ENCODE assay signal across 12 cellular contexts in genomic region chr1:1199961-1200875, GRCh38. TPM values are rescaled to one million over a fixed set of nuclear protein-coding genes. Genes with fewer than 3 reads are reported as not detected.
A peak's percentile ranks its signal among the peaks of the same experiment; 100 is the strongest.
DNase-seq lines count a peak whose midpoint lies in the region; ATAC-seq, FAIRE-seq and TF ChIP-seq lines count a peak whose summit lies in the region.
"Had no signal": no experiment of that assay in that cellular context is flagged by ENCODE, and none has a peak within 500 bp of the region (broad histone marks: within the 10 kb centered on the region; RNA-seq: fewer than 3 reads in every experiment).

No MANE protein-coding gene starts in this region.

- no peak for TF ChIP-seq CTCF in A673 (conservative IDR thresholded peaks at IDR 0.05; ENCODE audit: low read depth, low read length)
- no peak for TF ChIP-seq CTCF in GM23338 (conservative IDR thresholded peaks at IDR 0.05; ENCODE audit: low read depth in 2 of 2)
- TF ChIP-seq CTCF in mucosa of descending colon (IDR thresholded peaks at IDR 0.05) = no peak

- peaks cover 5% of the 10 kb centered on the region for H3K9me3 Mint-ChIP-seq in GM23338
- no peaks in the 10 kb centered on the region for H3K9me3 Mint-ChIP-seq in activated naive CD8-positive, alpha-beta T cell treated with anti-CD3 and anti-CD28 coated beads, Interleukin-2, amount 10 ng/mL, durations not matched to agents 7 days and 5 days

- BruUV-seq in A673 (replicated peaks; lab: Mats Ljungman, UMichigan) = no TSS peak

- H4K20me1 ChIP-seq in GM23338 (replicated peaks; ENCODE audit: insufficient read depth) = no peaks in the 10 kb centered on the region

- H3K27ac ChIP-seq in A673 (ENCODE audit: low read depth, low read length, poor library complexity, severe bottlenecking) (no peak overlapping the region), GM23338 (ENCODE audit: low read depth) (no peak overlapping the region)
- H3K27ac ChIP-seq: body of pancreas had no signal

- no peaks in the 10 kb centered on the region for H3F3A ChIP-seq in GM23338 (replicated peaks; ENCODE audit: low read depth)

- peak overlapping the region; percentile 75 for H3K4me2 ChIP-seq in GM23338

- H3K27me3 Mint-ChIP-seq in GM23338 (ENCODE audit: insufficient read depth, low read depth, poor library complexity) = peaks cover 3% of the 10 kb centered on the region
- no peaks in the 10 kb centered on the region for H3K27me3 Mint-ChIP-seq in activated naive CD8-positive, alpha-beta T cell treated with anti-CD3 and anti-CD28 coated beads, Interleukin-2, amount 10 ng/mL, durations not matched to agents 7 days and 5 days

- H3K79me2 ChIP-seq in GM23338 (replicated peaks; ENCODE audit: insufficient read depth) = no peaks in the 10 kb centered on the region

- no peak overlapping the region for H3K27ac Mint-ChIP-seq in GM23338
- H3K27ac Mint-ChIP-seq in activated naive CD8-positive, alpha-beta T cell treated with anti-CD3 and anti-CD28 coated beads, Interleukin-2, amount 10 ng/mL, durations not matched to agents 7 days and 5 days = peak overlapping the region; percentile 71

- H3K4me3 ChIP-seq in A673 (ENCODE audit: low read depth, low read length, poor library complexity, severe bottlenecking) = peak overlapping the region; percentile 48
- peak overlapping the region; percentile 56 for H3K4me3 ChIP-seq in GM23338
- no peak overlapping the region for H3K4me3 ChIP-seq in mucosa of descending colon

- no peak for FAIRE-seq in RCC 7860 (lab: Jason Lieb, UNC)

- H3K4me1 ChIP-seq in A673 (ENCODE audit: insufficient read depth, low read length, poor library complexity, severe bottlenecking) = no peaks in the 10 kb centered on the region
- H3K4me1 ChIP-seq in GM23338 (ENCODE audit: insufficient read depth) = no peaks in the 10 kb centered on the region
- peaks cover 3% of the 10 kb centered on the region for H3K4me1 ChIP-seq in mucosa of descending colon (ENCODE audit: low read depth)
- H3K4me1 ChIP-seq: foreskin keratinocyte had no signal

- ATAC-seq in GM23338 (no peak), mucosa of descending colon (no peak)
- ATAC-seq in activated naive CD8-positive, alpha-beta T cell treated with anti-CD3 and anti-CD28 coated beads, Interleukin-2, amount 10 ng/mL, durations not matched to agents 7 days and 5 days (ENCODE audit: low read depth) = peak; percentile 1

- DNase-seq in A673 (ENCODE audit: low spot score) = no peak
- DNase-seq in GM23338 (ENCODE audit: low spot score) = peak; percentile 5
- DNase-seq in activated naive CD8-positive, alpha-beta T cell treated with anti-CD3 and anti-CD28 coated beads, Interleukin-2, amount 10 ng/mL, durations not matched to agents 7 days and 5 days = peak; percentile 37
- DNase-seq in mucosa of descending colon = peak in 2 of 3 donors; percentile 24 to 49
- DNase-seq in NCI-H2107 treated with DMSO at 0.1 percent for 48 hours (lab: John Stamatoyannopoulos, UW; ENCODE audit: unreplicated experiment) = no peak
- DNase-seq in activated gamma-delta T cell treated with Interleukin-2 at 50 U/mL for 16 hours = no peak
- no peak for DNase-seq in RCC 7860 (ENCODE audit: low spot score)
- DNase-seq in UCSD-AML1 (lab: John Stamatoyannopoulos, UW; ENCODE audit: unreplicated experiment) = no peak
- DNase-seq: body of pancreas, foreskin keratinocyte, HCEC 1CT, NCI-H1092 had no signal

- POLR2A ChIA-PET in A673 (lab: Charles Lee; ENCODE audit: low non-redundant PET) = no interaction called here
- POLR2A ChIA-PET in activated naive CD8-positive, alpha-beta T cell treated with anti-CD3 and anti-CD28 coated beads, Interleukin-2, amount 10 ng/mL, durations not matched to agents 7 days and 5 days (lab: Charles Lee) = interaction anchor here (1.2 to 1.4 kb wide), 2 partner anchors 14 to 15 kb away, joined by 3 to 4 read pairs; no protein-coding TSS in a partner anchor

- no peak overlapping the region for H2AFZ ChIP-seq in GM23338

- no peaks in the 10 kb centered on the region for H3K36me3 ChIP-seq in A673 (ENCODE audit: insufficient read depth, low read length, poor library complexity, severe bottlenecking)
- no peaks in the 10 kb centered on the region for H3K36me3 ChIP-seq in GM23338 (ENCODE audit: insufficient read depth)
- no peaks in the 10 kb centered on the region for H3K36me3 ChIP-seq in mucosa of descending colon (ENCODE audit: low read depth)

- H3K9me3 ChIP-seq in A673 (ENCODE audit: low read depth, low read length, poor library complexity, severe bottlenecking) = no peaks in the 10 kb centered on the region
- H3K9me3 ChIP-seq in mucosa of descending colon = no peaks in the 10 kb centered on the region
- H3K9me3 ChIP-seq: body of pancreas had no signal

- H3K36me3 Mint-ChIP-seq in GM23338 (ENCODE audit: low read depth) = no peaks in the 10 kb centered on the region
- no peaks in the 10 kb centered on the region for H3K36me3 Mint-ChIP-seq in activated naive CD8-positive, alpha-beta T cell treated with anti-CD3 and anti-CD28 coated beads, Interleukin-2, amount 10 ng/mL, durations not matched to agents 7 days and 5 days

- intact Hi-C loops in A673 (cut with micrococcal nuclease; ENCODE audit: unreplicated experiment) (no loop called here), mucosa of descending colon (cut with DNase I, micrococcal nuclease) (no loop called here)

- no peaks in the 10 kb centered on the region for H3K9me2 ChIP-seq in GM23338 (ENCODE audit: insufficient read depth)

- peak overlapping the region; percentile 46 for H3K4me3 Mint-ChIP-seq in GM23338
- peak overlapping the region; percentile 28 for H3K4me3 Mint-ChIP-seq in activated naive CD8-positive, alpha-beta T cell treated with anti-CD3 and anti-CD28 coated beads, Interleukin-2, amount 10 ng/mL, durations not matched to agents 7 days and 5 days

- CTCF ChIA-PET in A673 (lab: Charles Lee) = no interaction called here

- H3K4me1 Mint-ChIP-seq in GM23338 = no peaks in the 10 kb centered on the region; the same call in 2 of the 3 replicates
- H3K4me1 Mint-ChIP-seq in activated naive CD8-positive, alpha-beta T cell treated with anti-CD3 and anti-CD28 coated beads, Interleukin-2, amount 10 ng/mL, durations not matched to agents 7 days and 5 days = peaks cover 4% of the 10 kb centered on the region

- no peaks in the 10 kb centered on the region for H3K27me3 ChIP-seq in A673 (replicated peaks; ENCODE audit: insufficient read depth, low read depth, low read length, poor library complexity)
- no peaks in the 10 kb centered on the region for H3K27me3 ChIP-seq in GM23338 (ENCODE audit: insufficient read depth)

TF ChIP-seq in GM23338, 12 proteins besides CTCF, POLR2A, EP300 and RAD21 (continues in another document):
- TF ChIP-seq ZNF114 (CRISPR knock-in tag; IDR thresholded peaks at IDR 0.05) = no peak
- TF ChIP-seq JUNB (IDR thresholded peaks at IDR 0.05; ENCODE audit: unreplicated experiment) = no peak
- no peak for TF ChIP-seq NANOG (IDR thresholded peaks at IDR 0.05; ENCODE audit: borderline replicate concordance)
- no peak for TF ChIP-seq CREB1 (CRISPR knock-in tag; IDR thresholded peaks at IDR 0.05; ENCODE audit: low read depth)

RNA-seq across cellular contexts. Expression of gene TNFRSF18, which starts 6.2 kb away (rescaled TPM):
- total RNA-seq in A673 (2021) = 0.77 and 1.1 TPM in 2 replicates
- 0.58 and 1.5 TPM in 2 replicates for total RNA-seq in GM23338 (2014; rRNA removed; shearing (Covaris generic))
- 0.56 and 1.1 TPM in 2 replicates for polyA plus RNA-seq in GM23338 (2016; fragmentation: Nextera tagmentation; extraction: Ambion mirVana)
- 10 to 100 TPM; 11.4 to 15.0 TPM for total RNA-seq in activated naive CD8-positive, alpha-beta T cell treated with anti-CD3 and anti-CD28 coated beads, Interleukin-2, amount 10 ng/mL, durations not matched to agents 7 days and 5 days
- 1 to 10 TPM; 1.6 to 2.2 (median 2.2) TPM for total RNA-seq in mucosa of descending colon
- total RNA-seq: body of pancreas had no signal

RNA-seq across cellular contexts. Expression of gene TNFRSF4, which starts 13.7 kb away (rescaled TPM):
- total RNA-seq in A673 (2021) (0.80 and 1.5 TPM in 2 replicates), mucosa of descending colon (1 to 10 TPM in 1 of 3 donors, under 1 TPM in 2; 0.69 to 1.2 (median 0.80) TPM)
- total RNA-seq in GM23338 (2014; rRNA removed; shearing (Covaris generic)) = not detected in 2 replicates
- polyA plus RNA-seq in GM23338 (2016; fragmentation: Nextera tagmentation; extraction: Ambion mirVana) = not detected in 2 replicates
- 1 to 10 TPM; 2.4 to 3.1 TPM for total RNA-seq in activated naive CD8-positive, alpha-beta T cell treated with anti-CD3 and anti-CD28 coated beads, Interleukin-2, amount 10 ng/mL, durations not matched to agents 7 days and 5 days
- total RNA-seq: foreskin keratinocyte had no signal
- polyA plus RNA-seq: foreskin keratinocyte had no signal

RNA-seq across cellular contexts. Expression of gene TTLL10, which starts 26.5 kb away (rescaled TPM):
- total RNA-seq in A673 (2021) (not detected in 2 replicates), mucosa of descending colon (1 to 10 TPM in 2 of 3 donors, under 1 TPM in 1; 0.32 to 4.4 (median 1.8) TPM)
- 0.45 TPM in 1 of 2 replicates, not detected in the other for total RNA-seq in GM23338 (2014; rRNA removed; shearing (Covaris generic))
- polyA plus RNA-seq in GM23338 (2016; fragmentation: Nextera tagmentation; extraction: Ambion mirVana) = not detected in 2 replicates
- not detected for total RNA-seq in activated naive CD8-positive, alpha-beta T cell treated with anti-CD3 and anti-CD28 coated beads, Interleukin-2, amount 10 ng/mL, durations not matched to agents 7 days and 5 days
- total RNA-seq: foreskin keratinocyte had no signal

RNA-seq across cellular contexts. Expression of gene SDF4, which starts 31.6 kb away (rescaled TPM):
- 121 and 133 TPM in 2 replicates for total RNA-seq in A673 (2021)
- 51.6 and 62.6 TPM in 2 replicates for total RNA-seq in GM23338 (2014; rRNA removed; shearing (Covaris generic))
- 45.0 and 49.2 TPM in 2 replicates for polyA plus RNA-seq in GM23338 (2016; fragmentation: Nextera tagmentation; extraction: Ambion mirVana)
- total RNA-seq in activated naive CD8-positive, alpha-beta T cell treated with anti-CD3 and anti-CD28 coated beads, Interleukin-2, amount 10 ng/mL, durations not matched to agents 7 days and 5 days = 100 to 1,000 TPM in 1 of 2 experiments, 10 to 100 TPM in 1; 99.1 to 103 TPM
- total RNA-seq in mucosa of descending colon = 100 to 1,000 TPM; 169 to 257 (median 226) TPM

RNA-seq across cellular contexts. Expression of gene B3GALT6, which starts 31.8 kb away (rescaled TPM):
- total RNA-seq in A673 (2021) (41.3 and 41.8 TPM in 2 replicates), mucosa of descending colon (10 to 100 TPM in 1 of 3 donors, 1 to 10 TPM in 2; 7.3 to 12.5 (median 9.0) TPM)
- 26.5 and 33.5 TPM in 2 replicates for total RNA-seq in GM23338 (2014; rRNA removed; shearing (Covaris generic))
- 5.5 and 9.3 TPM in 2 replicates for polyA plus RNA-seq in GM23338 (2016; fragmentation: Nextera tagmentation; extraction: Ambion mirVana)
- total RNA-seq in activated naive CD8-positive, alpha-beta T cell treated with anti-CD3 and anti-CD28 coated beads, Interleukin-2, amount 10 ng/mL, durations not matched to agents 7 days and 5 days = 10 to 100 TPM; 19.1 to 19.6 TPM

Comparison
In these comparisons a context has a peak if more than half of its experiments do, and no peak if none do; other contexts are left out.
1. DNase-seq: peak in GM23338 (single experiment), activated naive CD8-positive, alpha-beta T cell treated with anti-CD3 and anti-CD28 coated beads, Interleukin-2, amount 10 ng/mL, durations not matched to agents 7 days and 5 days (single experiment) and mucosa of descending colon (2 of 3); none in A673 (single experiment), NCI-H2107 treated with DMSO at 0.1 percent for 48 hours (single experiment), activated gamma-delta T cell treated with Interleukin-2 at 50 U/mL for 16 hours (single experiment), RCC 7860 (single experiment) and UCSD-AML1 (single experiment).